8 cellular contexts compared by ENCODE assay signal in the genomic region with DNA sequence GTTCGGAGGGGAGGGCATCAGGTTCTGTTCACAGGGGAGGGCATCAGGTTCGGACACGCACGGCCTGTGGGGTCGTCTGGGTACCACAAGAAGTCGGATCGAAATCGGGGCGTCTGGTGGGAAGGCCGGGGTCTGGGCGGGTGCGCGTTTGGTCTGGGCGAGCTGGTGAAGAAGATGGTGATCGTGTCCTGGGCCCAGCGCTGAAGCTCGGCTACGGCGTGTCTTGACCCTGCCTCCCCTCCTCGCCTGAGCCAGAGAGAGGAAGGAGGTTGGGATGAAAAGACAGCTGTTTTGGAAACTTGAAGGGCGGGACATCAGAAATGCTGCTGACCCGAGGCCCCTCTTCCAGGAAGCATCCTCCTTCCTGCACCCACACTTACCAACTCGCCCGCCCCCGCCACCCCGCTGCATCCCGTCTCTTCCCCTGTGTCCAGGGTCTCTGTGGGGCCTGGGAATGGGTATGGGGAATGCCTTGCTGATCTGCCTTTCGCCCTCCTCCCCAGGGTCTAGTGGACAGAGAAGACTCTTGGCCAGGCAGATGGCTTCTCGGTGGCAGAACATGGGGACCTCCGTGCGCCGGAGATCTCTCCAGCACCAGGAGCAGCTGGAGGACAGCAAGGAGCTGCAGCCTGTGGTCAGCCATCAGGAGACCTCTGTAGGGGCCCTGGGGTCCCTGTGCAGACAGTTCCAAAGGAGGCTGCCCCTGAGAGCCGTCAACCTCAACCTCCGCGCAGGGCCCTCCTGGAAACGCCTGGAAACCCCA. TPM values are rescaled to one million over a fixed set of nuclear protein-coding genes. Genes with fewer than 3 reads are reported as not detected.
DNase-seq lines count a peak whose midpoint lies in the region; ATAC-seq and TF ChIP-seq lines count a peak whose summit lies in the region.

No MANE protein-coding gene starts in this region.

- H3K4me1 ChIP-seq in breast epithelium (no peaks in the 10 kb centered on the region), mesendoderm (ENCODE audit: control insufficient read depth, low read depth, low read length) (no peaks in the 10 kb centered on the region), upper lobe of right lung (peaks cover 9% of the 10 kb centered on the region)

- peak overlapping the region; percentile 59 for H3K23ac ChIP-seq in mesendoderm (ENCODE audit: low read length)

- ATAC-seq in Right ventricle myocardium superior (ENCODE audit: poor library complexity) (no peak), Right ventricle myocardium inferior (no peak), upper lobe of right lung (no peak)

- H3K56ac ChIP-seq in mesendoderm (ENCODE audit: low read length): peak overlapping the region; percentile 92

- no peak overlapping the region for H2AK5ac ChIP-seq in mesendoderm (ENCODE audit: low read length)

- H3K27me3 ChIP-seq in breast epithelium (no peaks in the 10 kb centered on the region), mesendoderm (ENCODE audit: insufficient read depth, low read length, poor library complexity) (no peaks in the 10 kb centered on the region), upper lobe of right lung (peaks cover 15% of the 10 kb centered on the region)

- H3K4me2 ChIP-seq in mesendoderm (ENCODE audit: low read length): peak overlapping the region; percentile 82

- no peak overlapping the region for H4K8ac ChIP-seq in mesendoderm (ENCODE audit: low read depth, low read length)

- H3K4ac ChIP-seq in mesendoderm (ENCODE audit: low read depth, low read length): peak overlapping the region; percentile 25

- H3K4me3 ChIP-seq in breast epithelium (peak overlapping the region; percentile 45 to 67 (median 66)), mesendoderm (ENCODE audit: low read length) (peak overlapping the region; percentile 82), upper lobe of right lung (peak overlapping the region; percentile 66)

- peak overlapping the region; percentile 94 for H3K9ac ChIP-seq in mesendoderm (ENCODE audit: low read length)

- TF ChIP-seq CTCF in breast epithelium (IDR thresholded peaks at IDR 0.05) (no peak), upper lobe of right lung (IDR thresholded peaks at IDR 0.05) (no peak)

- no peak overlapping the region for H2BK120ac ChIP-seq in mesendoderm (ENCODE audit: low read depth, low read length)

- no peak overlapping the region for H4K5ac ChIP-seq in mesendoderm (ENCODE audit: low read length)

- no peak overlapping the region for H3K18ac ChIP-seq in mesendoderm (ENCODE audit: low read length)

- intact Hi-C loops in Right ventricle myocardium superior (cut with DNase I) (no loop called here), Right ventricle myocardium inferior (cut with DNase I) (no loop called here), breast epithelium (cut with DNase I; ENCODE audit: low total_unique reads) (no loop called here), upper lobe of right lung (cut with DNase I) (no loop called here)

- peaks cover 6% of the 10 kb centered on the region for H3K79me1 ChIP-seq in mesendoderm (ENCODE audit: low read length)

- DNase-seq in Right ventricle myocardium superior (peak; percentile 59), Right ventricle myocardium inferior (ENCODE audit: missing footprints) (no peak), breast epithelium (ENCODE audit: low spot score in 2 of 2) (no peak), mesendoderm (no peak), upper lobe of right lung (no peak), AG08396 (ENCODE audit: low spot score) (no peak), NOMO-1 (lab: John Stamatoyannopoulos, UW; ENCODE audit: unreplicated experiment in 2 of 2) (no peak), HuH-7.5 (ENCODE audit: low spot score) (no peak)

- peaks cover 3% of the 10 kb centered on the region for H3K79me2 ChIP-seq in mesendoderm (ENCODE audit: control insufficient read depth, insufficient read depth, low read length)

- H3K9me3 ChIP-seq in breast epithelium (no peaks in the 10 kb centered on the region), upper lobe of right lung (no peaks in the 10 kb centered on the region)

- H3K36me3 ChIP-seq in breast epithelium (no peaks in the 10 kb centered on the region), mesendoderm (ENCODE audit: control insufficient read depth, insufficient read depth, low read length) (peaks cover 5% of the 10 kb centered on the region), upper lobe of right lung (no peaks in the 10 kb centered on the region)

- no peak for TF ChIP-seq POLR2A in breast epithelium (IDR thresholded peaks at IDR 0.05)

- H3K27ac ChIP-seq in breast epithelium (no peak overlapping the region), mesendoderm (ENCODE audit: low read depth, low read length) (no peak overlapping the region), upper lobe of right lung (no peak overlapping the region)

- WGBS in mesendoderm (ENCODE audit: extremely low coverage, insufficient coverage, low lambda C conversion rate): no CpG with 5 or more reads among the region's 36 CpGs

- H2BK15ac ChIP-seq in mesendoderm (replicated peaks; ENCODE audit: low read depth): no peak overlapping the region

- H2BK5ac ChIP-seq in mesendoderm (ENCODE audit: low read length): no peak overlapping the region

RNA-seq across cellular contexts. Expression of gene PIMREG, which starts 0.5 kb away (rescaled TPM):
- total RNA-seq in Right ventricle myocardium superior: 0.59 TPM
- 0.60 TPM for total RNA-seq in Right ventricle myocardium inferior
- total RNA-seq in breast epithelium: 1 to 10 TPM in 1 of 3 donors, not detected in 2; 4.3 TPM
- 52.3 TPM for polyA plus RNA-seq in mesendoderm (2013, experiment 1 of 2)
- 51.2 TPM for polyA plus RNA-seq in mesendoderm (2013, experiment 2 of 2)
- 0.26 TPM for total RNA-seq in upper lobe of right lung

RNA-seq across cellular contexts. Expression of gene AIPL1, which starts 9.8 kb away (rescaled TPM):
- total RNA-seq in Right ventricle myocardium superior: not detected
- not detected for total RNA-seq in Right ventricle myocardium inferior
- total RNA-seq in breast epithelium: not detected
- polyA plus RNA-seq in mesendoderm (2013, experiment 1 of 2): 0.07 TPM
- 0.08 TPM for polyA plus RNA-seq in mesendoderm (2013, experiment 2 of 2)
- total RNA-seq in upper lobe of right lung: not detected
